In genomic region chr13:99500839-99501134, GRCh38 we compare ENCODE assay signal across 8 cellular contexts. TPM values are rescaled to one million over a fixed set of nuclear protein-coding genes. Genes with fewer than 3 reads are reported as not detected.
A peak's percentile ranks its signal among the peaks of the same experiment; 100 is the strongest.
DNase-seq lines count a peak whose midpoint lies in the region; ATAC-seq and TF ChIP-seq lines count a peak whose summit lies in the region.

No MANE protein-coding gene starts in this region.

- dilution Hi-C loops in mammary epithelial cell (cut with HindIII; ENCODE audit: low sequenced_read_pairs), result no loop called here

- no TSS peak for BruUV-seq in mammary epithelial cell (replicated peaks; lab: Mats Ljungman, UMichigan)

- H3K4me3 ChIP-seq in mammary epithelial cell (replicated peaks in 1 of 3; ENCODE audit: insufficient read depth in 1 of 3, low read depth in 2 of 3, low read length in 3 of 3) (peak overlapping the region; percentile 76 to 99 (median 79)), muscle layer of duodenum (ENCODE audit: low read depth in 1 of 2, low read length in 2 of 2) (peak overlapping the region; percentile 89 to 100)

- no peak for DNase-seq in activated CD4-positive, alpha-beta T cell treated with anti-CD3 and anti-CD28 coated beads for 36 hours
- no peak for DNase-seq in activated CD4-positive, alpha-beta T cell treated with anti-CD3 and anti-CD28 coated beads for 48 hours
- DNase-seq in mammary epithelial cell, result no peak
- DNase-seq in OCI-M1 (lab: John Stamatoyannopoulos, UW), result no peak
- no peak for DNase-seq in stimulated activated CD4-positive, alpha-beta T cell treated with anti-CD3 and anti-CD28 coated beads, Interleukin-4, amount 100 ng/mL, for 4 hours
- no peak for DNase-seq in activated CD8-positive, alpha-beta memory T cell treated with anti-CD3 and anti-CD28 coated beads, Interleukin-2, amount 50 U/mL, for 48 hours

- peak overlapping the region; percentile 91 for H3K4me2 ChIP-seq in mammary epithelial cell (ENCODE audit: insufficient read depth, low read depth, low read length)

- H4K20me1 ChIP-seq in mammary epithelial cell (ENCODE audit: insufficient read depth, low read length), result no peaks in the 10 kb centered on the region

- peak overlapping the region; percentile 96 for H3K4me3 Mint-ChIP-seq in activated CD4-positive, alpha-beta T cell treated with anti-CD3 and anti-CD28 coated beads for 36 hours

- H3K27ac Mint-ChIP-seq in activated CD4-positive, alpha-beta T cell treated with anti-CD3 and anti-CD28 coated beads for 36 hours, result peak overlapping the region; percentile 97

- H3K27me3 ChIP-seq in mammary epithelial cell (ENCODE audit: insufficient read depth, low read length) (no peaks in the 10 kb centered on the region), muscle layer of duodenum (ENCODE audit: low read depth, low read length) (no peaks in the 10 kb centered on the region)

- H3K9me3 Mint-ChIP-seq in activated CD4-positive, alpha-beta T cell treated with anti-CD3 and anti-CD28 coated beads for 36 hours (ENCODE audit: low read depth), result peaks cover 7% of the 10 kb centered on the region

- peak overlapping the region; percentile 97 for H2AFZ ChIP-seq in mammary epithelial cell (ENCODE audit: low read depth, low read length)

- in situ Hi-C loops in mammary epithelial cell (cut with MboI; ENCODE audit: low sequenced_read_pairs in 2 of 2), result no loop called here

- H3K9me3 ChIP-seq in mammary epithelial cell (replicated peaks; ENCODE audit: insufficient read depth, low read length), result no peaks in the 10 kb centered on the region
- H3K9me3 ChIP-seq in muscle layer of duodenum (ENCODE audit: control insufficient read depth in 1 of 2, low read length in 2 of 2), result no peaks in the 10 kb centered on the region

- H3K79me2 ChIP-seq in mammary epithelial cell (ENCODE audit: insufficient read depth, low read length), result peaks cover 45% of the 10 kb centered on the region

- WGBS in mammary epithelial cell (ENCODE audit: low coverage, missing lambda C conversion rate), result 5% methylated on average over 7 of the region's 7 CpGs

- H3K27ac ChIP-seq in mammary epithelial cell (ENCODE audit: insufficient read depth, low read depth, low read length), result peak overlapping the region; percentile 84
- peak overlapping the region; percentile 92 for H3K27ac ChIP-seq in muscle layer of duodenum (ENCODE audit: low read length)

- peaks cover 9% of the 10 kb centered on the region for H3K36me3 Mint-ChIP-seq in activated CD4-positive, alpha-beta T cell treated with anti-CD3 and anti-CD28 coated beads for 36 hours (ENCODE audit: low read depth)

- intact Hi-C loops in activated CD4-positive, alpha-beta T cell treated with anti-CD3 and anti-CD28 coated beads for 36 hours (cut with DNase I, micrococcal nuclease), result loop anchor here (1.0 to 10.0 kb wide), 6 partner anchors 106 to 587 kb away; partner anchors contain the start of genes CLYBL (in 2 of the 2), PCCA (in 1 of the 2) and UBAC2 (in 1 of the 2)
- intact Hi-C loops in mammary epithelial cell (cut with micrococcal nuclease), result loop anchor here (1.0 to 5.0 kb wide), 2 partner anchors 58 to 112 kb away; no protein-coding TSS in a partner anchor

- H3K36me3 ChIP-seq in mammary epithelial cell (ENCODE audit: insufficient read depth, low read length) (no peaks in the 10 kb centered on the region), muscle layer of duodenum (ENCODE audit: control insufficient read depth in 1 of 2, insufficient read depth in 2 of 2, low read length in 2 of 2) (no peaks in the 10 kb centered on the region)

- peak overlapping the region; percentile 76 for H3K9ac ChIP-seq in mammary epithelial cell (ENCODE audit: insufficient read depth, low read length)

- peaks cover 68% of the 10 kb centered on the region for H3K4me1 Mint-ChIP-seq in activated CD4-positive, alpha-beta T cell treated with anti-CD3 and anti-CD28 coated beads for 36 hours

- POLR2A ChIA-PET in activated CD4-positive, alpha-beta T cell treated with anti-CD3 and anti-CD28 coated beads for 36 hours (lab: Charles Lee), result no interaction called here

- peaks cover 29% of the 10 kb centered on the region for H3K4me1 ChIP-seq in mammary epithelial cell (ENCODE audit: insufficient read depth, low read length)
- H3K4me1 ChIP-seq in muscle layer of duodenum (ENCODE audit: control insufficient read depth in 1 of 2, insufficient read depth in 2 of 2, low read length in 2 of 2), result peaks cover 19 to 43% of the 10 kb centered on the region in 2 donors

- TF ChIP-seq CTCF in mammary epithelial cell (conservative IDR thresholded peaks at IDR 0.05 in 1 of 2, IDR thresholded peaks at IDR 0.05 in 1 of 2; ENCODE audit: extremely low read depth in 1 of 2, insufficient read depth in 1 of 2, low read depth in 1 of 2, low read length in 2 of 2), result no peak

- no peak for ATAC-seq in activated CD4-positive, alpha-beta T cell treated with anti-CD3 and anti-CD28 coated beads for 36 hours
- ATAC-seq in HG03469 (IDR thresholded peaks at IDR 0.05; ENCODE audit: unreplicated experiment), result peak; percentile 1

- CTCF ChIA-PET in activated CD4-positive, alpha-beta T cell treated with anti-CD3 and anti-CD28 coated beads for 36 hours (lab: Charles Lee), result interaction anchor here (0.6 to 2.1 kb wide), 11 partner anchors 17 to 973 kb away, joined by 3 to 6 read pairs (median 3); partner anchors contain the start of gene CLYBL
- CTCF ChIA-PET in mammary epithelial cell (lab: Charles Lee; ENCODE audit: low non-redundant PET), result interaction anchor here (0.8 kb wide), 1 partner anchor 58 kb away, joined by 4 read pairs; no protein-coding TSS in a partner anchor

- H3K27me3 Mint-ChIP-seq in activated CD4-positive, alpha-beta T cell treated with anti-CD3 and anti-CD28 coated beads for 36 hours, result no peaks in the 10 kb centered on the region

RNA-seq across cellular contexts. Expression of gene TM9SF2, which starts 0.5 kb away (rescaled TPM):
- 10 to 100 TPM; 51.8 to 53.4 TPM for total RNA-seq in activated CD4-positive, alpha-beta T cell treated with anti-CD3 and anti-CD28 coated beads for 36 hours
- 100 to 1,000 TPM in 1 of 2 donors, 10 to 100 TPM in 1; 87.8 to 143 TPM for total RNA-seq in mammary epithelial cell
- polyA plus RNA-seq in mammary epithelial cell, result 74.9 TPM
- 80.6 TPM for polyA minus RNA-seq in mammary epithelial cell
